In the genomic region with DNA sequence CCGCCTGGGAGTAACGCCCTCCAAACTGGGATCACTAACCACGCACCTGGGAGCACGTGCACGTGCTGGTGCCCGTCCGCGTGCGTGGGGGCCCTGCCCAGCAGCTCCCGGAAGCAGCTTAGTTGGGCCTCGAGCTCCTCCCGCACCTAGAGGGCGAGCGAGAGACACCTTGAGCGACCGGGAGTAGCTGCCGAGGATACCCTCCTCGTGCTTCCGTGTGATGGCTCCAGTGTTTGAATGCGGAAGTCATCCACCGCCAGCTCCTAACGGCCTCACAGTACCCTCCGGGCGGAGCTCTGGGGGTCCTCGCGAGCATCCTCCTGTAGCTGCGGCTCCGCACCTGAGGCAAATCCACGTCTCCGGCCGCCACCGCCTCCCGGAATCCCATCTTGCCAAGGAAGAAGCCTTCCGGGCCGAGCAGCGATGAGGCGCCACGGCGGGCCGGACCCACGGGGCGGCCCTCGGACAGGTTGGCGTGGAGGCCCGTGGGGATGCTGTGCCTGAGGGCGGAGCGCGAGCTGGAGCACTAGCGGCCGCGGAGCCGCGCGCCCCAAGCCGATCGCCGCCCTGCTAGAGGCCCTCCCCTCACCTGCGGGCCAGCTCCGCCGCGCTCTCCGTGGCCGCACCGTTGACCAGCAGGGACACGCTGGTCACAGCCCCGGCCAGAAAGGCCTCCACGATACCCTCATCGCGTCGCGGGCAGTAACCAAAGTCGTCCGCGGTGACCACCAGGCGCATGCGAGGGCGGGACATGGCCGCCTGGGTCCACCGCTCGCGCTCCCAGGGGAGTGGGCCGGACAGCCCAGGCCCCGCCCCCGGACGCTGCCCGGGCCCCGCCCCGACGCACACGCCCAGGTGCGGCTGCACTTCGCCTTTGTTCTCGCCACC, we compare ENCODE assay signal across 1 cellular context.
TF ChIP-seq lines count a peak whose summit lies in the region.

Gene YDJC, minus strand, starts transcription at position 761 of the 888 bp plus-strand sequence. Its CDS starts 8 bp downstream, at position 753.

TF ChIP-seq in GM12878, 131 proteins besides CTCF, POLR2A, EP300 and RAD21 (continued from another document and continues in another):
- TF ChIP-seq BCL3 (IDR thresholded peaks at IDR 0.05; ENCODE audit: borderline replicate concordance, insufficient read depth, low read depth, low read length, poor library complexity, severe bottlenecking) (no peak), HDGF (IDR thresholded peaks at IDR 0.05) (peak; percentile 91), GABPA (IDR thresholded peaks at IDR 0.05; ENCODE audit: low read depth) (no peak; the same call in 1 of the 2 replicates), SREBF1 (IDR thresholded peaks at IDR 0.05; ENCODE audit: low read length) (no peak), DPF2 (IDR thresholded peaks at IDR 0.05) (peak; percentile 73), BCLAF1 (IDR thresholded peaks at IDR 0.05) (0 out of 2 replicates have a peak, but pooled peaks have one; percentile 63), MLLT1 (IDR thresholded peaks at IDR 0.05) (peak; percentile 70), NR2C2 (IDR thresholded peaks at IDR 0.05; ENCODE audit: borderline replicate concordance, control insufficient read depth, insufficient read length, low read depth) (no peak), PAX8 (IDR thresholded peaks at IDR 0.05) (no peak), FOS (IDR thresholded peaks at IDR 0.05; ENCODE audit: borderline replicate concordance, extremely low read depth, insufficient read length) (no peak), SMAD1 (IDR thresholded peaks at IDR 0.05; ENCODE audit: low read depth, partially characterized antibody) (no peak), E2F4 (IDR thresholded peaks at IDR 0.05; ENCODE audit: low read depth, low read length) (0 out of 2 replicates have a peak, but pooled peaks have one; percentile 10), CREM (IDR thresholded peaks at IDR 0.05; ENCODE audit: low read depth) (peak; percentile 34; the same call in 1 of the 2 replicates), CHD2 (IDR thresholded peaks at IDR 0.05; ENCODE audit: borderline replicate concordance, low read depth, low read length) (peak; percentile 61; the same call in 1 of the 2 replicates), ZSCAN29 (IDR thresholded peaks at IDR 0.05) (no peak), NR2F1 (conservative IDR thresholded peaks at IDR 0.05) (0 out of 2 replicates have a peak, but pooled peaks have one; percentile 29), ZNF217 (IDR thresholded peaks at IDR 0.05) (no peak), ZNF622 (IDR thresholded peaks at IDR 0.05) (no peak), FOXM1 (IDR thresholded peaks at IDR 0.05; ENCODE audit: low read depth, low read length) (no peak), TCF7 (IDR thresholded peaks at IDR 0.05; ENCODE audit: borderline replicate concordance) (no peak), PML (IDR thresholded peaks at IDR 0.05; ENCODE audit: low read length) (no peak), CHD1 (IDR thresholded peaks at IDR 0.05; ENCODE audit: low read depth, low read length) (no peak), SUZ12 (IDR thresholded peaks at IDR 0.05; ENCODE audit: unreplicated experiment) (no peak), YY1 (IDR thresholded peaks at IDR 0.05; ENCODE audit: low read depth, low read length) (peak; percentile 90), YBX1 (IDR thresholded peaks at IDR 0.05) (no peak), IKZF2 (IDR thresholded peaks at IDR 0.05) (peak in 1 of 2 experiments; percentile 38; a peak in 2 of 4 replicates), POLR2AphosphoS5 (IDR thresholded peaks at IDR 0.05; ENCODE audit: low read length) (peak; percentile 90), MYB (IDR thresholded peaks at IDR 0.05; ENCODE audit: borderline replicate concordance, low read depth, low read length) (0 out of 2 replicates have a peak, but pooled peaks have one; percentile 15), ZBTB11 (CRISPR knock-in tag; IDR thresholded peaks at IDR 0.05) (no peak), HSF1 (IDR thresholded peaks at IDR 0.05; ENCODE audit: low read depth, low read length) (no peak), SP1 (IDR thresholded peaks at IDR 0.05; ENCODE audit: low read depth, low read length) (peak; percentile 62), NFXL1 (IDR thresholded peaks at IDR 0.05; ENCODE audit: borderline replicate concordance) (no peak), RB1 (IDR thresholded peaks at IDR 0.05; ENCODE audit: borderline replicate concordance) (no peak; the same call in 1 of the 2 replicates), RELA (IDR thresholded peaks at IDR 0.05; ENCODE audit: borderline replicate concordance, partially characterized antibody) (no peak), RFX5 (IDR thresholded peaks at IDR 0.05; ENCODE audit: low read depth, low read length) (no peak)
- TF ChIP-seq, protein P1, sequence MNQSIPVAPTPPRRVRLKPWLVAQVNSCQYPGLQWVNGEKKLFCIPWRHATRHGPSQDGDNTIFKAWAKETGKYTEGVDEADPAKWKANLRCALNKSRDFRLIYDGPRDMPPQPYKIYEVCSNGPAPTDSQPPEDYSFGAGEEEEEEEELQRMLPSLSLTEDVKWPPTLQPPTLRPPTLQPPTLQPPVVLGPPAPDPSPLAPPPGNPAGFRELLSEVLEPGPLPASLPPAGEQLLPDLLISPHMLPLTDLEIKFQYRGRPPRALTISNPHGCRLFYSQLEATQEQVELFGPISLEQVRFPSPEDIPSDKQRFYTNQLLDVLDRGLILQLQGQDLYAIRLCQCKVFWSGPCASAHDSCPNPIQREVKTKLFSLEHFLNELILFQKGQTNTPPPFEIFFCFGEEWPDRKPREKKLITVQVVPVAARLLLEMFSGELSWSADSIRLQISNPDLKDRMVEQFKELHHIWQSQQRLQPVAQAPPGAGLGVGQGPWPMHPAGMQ (IDR thresholded peaks at IDR 0.05; ENCODE audit: borderline replicate concordance) = no peak
- TF ChIP-seq, protein P2, sequence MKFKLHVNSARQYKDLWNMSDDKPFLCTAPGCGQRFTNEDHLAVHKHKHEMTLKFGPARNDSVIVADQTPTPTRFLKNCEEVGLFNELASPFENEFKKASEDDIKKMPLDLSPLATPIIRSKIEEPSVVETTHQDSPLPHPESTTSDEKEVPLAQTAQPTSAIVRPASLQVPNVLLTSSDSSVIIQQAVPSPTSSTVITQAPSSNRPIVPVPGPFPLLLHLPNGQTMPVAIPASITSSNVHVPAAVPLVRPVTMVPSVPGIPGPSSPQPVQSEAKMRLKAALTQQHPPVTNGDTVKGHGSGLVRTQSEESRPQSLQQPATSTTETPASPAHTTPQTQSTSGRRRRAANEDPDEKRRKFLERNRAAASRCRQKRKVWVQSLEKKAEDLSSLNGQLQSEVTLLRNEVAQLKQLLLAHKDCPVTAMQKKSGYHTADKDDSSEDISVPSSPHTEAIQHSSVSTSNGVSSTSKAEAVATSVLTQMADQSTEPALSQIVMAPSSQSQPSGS (IDR thresholded peaks at IDR 0.05; ENCODE audit: low read length) = no peak
- TF ChIP-seq, protein P3, sequence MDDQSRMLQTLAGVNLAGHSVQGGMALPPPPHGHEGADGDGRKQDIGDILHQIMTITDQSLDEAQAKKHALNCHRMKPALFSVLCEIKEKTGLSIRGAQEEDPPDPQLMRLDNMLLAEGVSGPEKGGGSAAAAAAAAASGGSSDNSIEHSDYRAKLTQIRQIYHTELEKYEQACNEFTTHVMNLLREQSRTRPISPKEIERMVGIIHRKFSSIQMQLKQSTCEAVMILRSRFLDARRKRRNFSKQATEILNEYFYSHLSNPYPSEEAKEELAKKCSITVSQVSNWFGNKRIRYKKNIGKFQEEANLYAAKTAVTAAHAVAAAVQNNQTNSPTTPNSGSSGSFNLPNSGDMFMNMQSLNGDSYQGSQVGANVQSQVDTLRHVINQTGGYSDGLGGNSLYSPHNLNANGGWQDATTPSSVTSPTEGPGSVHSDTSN (IDR thresholded peaks at IDR 0.05; ENCODE audit: insufficient replicate concordance, low read depth, low read length) = no peak
- TF ChIP-seq, protein P4, sequence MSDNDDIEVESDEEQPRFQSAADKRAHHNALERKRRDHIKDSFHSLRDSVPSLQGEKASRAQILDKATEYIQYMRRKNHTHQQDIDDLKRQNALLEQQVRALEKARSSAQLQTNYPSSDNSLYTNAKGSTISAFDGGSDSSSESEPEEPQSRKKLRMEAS (IDR thresholded peaks at IDR 0.05; ENCODE audit: low read depth, low read length) = peak; percentile 98
- TF ChIP-seq, protein P5, sequence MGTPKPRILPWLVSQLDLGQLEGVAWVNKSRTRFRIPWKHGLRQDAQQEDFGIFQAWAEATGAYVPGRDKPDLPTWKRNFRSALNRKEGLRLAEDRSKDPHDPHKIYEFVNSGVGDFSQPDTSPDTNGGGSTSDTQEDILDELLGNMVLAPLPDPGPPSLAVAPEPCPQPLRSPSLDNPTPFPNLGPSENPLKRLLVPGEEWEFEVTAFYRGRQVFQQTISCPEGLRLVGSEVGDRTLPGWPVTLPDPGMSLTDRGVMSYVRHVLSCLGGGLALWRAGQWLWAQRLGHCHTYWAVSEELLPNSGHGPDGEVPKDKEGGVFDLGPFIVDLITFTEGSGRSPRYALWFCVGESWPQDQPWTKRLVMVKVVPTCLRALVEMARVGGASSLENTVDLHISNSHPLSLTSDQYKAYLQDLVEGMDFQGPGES (IDR thresholded peaks at IDR 0.05) = no peak
